In genomic region chr9:132977626-132978450, GRCh38 we compare ENCODE assay signal across 7 cellular contexts. TPM values are rescaled to one million over a fixed set of nuclear protein-coding genes. Genes with fewer than 3 reads are reported as not detected.
DNase-seq lines count a peak whose midpoint lies in the region; ATAC-seq, FAIRE-seq and TF ChIP-seq lines count a peak whose summit lies in the region.

No MANE protein-coding gene starts in this region.

- peak; percentile 92 for TF ChIP-seq CTCF in GM12864 (IDR thresholded peaks at IDR 0.05; ENCODE audit: low read depth, low read length, missing control alignments)

- peak; percentile 70 for ATAC-seq in HG03175 (IDR thresholded peaks at IDR 0.05; ENCODE audit: unreplicated experiment)

- no peak overlapping the region for H3K4me3 Mint-ChIP-seq in activated T-helper 2 cell treated with anti-CD3 and anti-CD28 coated beads, Interferon-gamma antibody, Interleukin-2, Interleukin-4, amounts not matched to agents 10 μg/mL and 5 μg/mL and 100 μg/mL, durations not matched to agents 14 hours and 24 hours and 36 hours (ENCODE audit: low read depth)

- FAIRE-seq in frontal cortex (lab: Jason Lieb, UNC) (no peak), urothelium cell line (lab: Jason Lieb, UNC) (no peak)

- H3K27ac Mint-ChIP-seq in activated T-helper 2 cell treated with anti-CD3 and anti-CD28 coated beads, Interferon-gamma antibody, Interleukin-2, Interleukin-4, amounts not matched to agents 10 μg/mL and 5 μg/mL and 100 μg/mL, durations not matched to agents 14 hours and 24 hours and 36 hours, result no peak overlapping the region

- no peak overlapping the region for H3K4me3 ChIP-seq in GM12864 (ENCODE audit: low read depth, low read length)

- no peaks in the 10 kb centered on the region for H3K9me3 Mint-ChIP-seq in activated T-helper 2 cell treated with anti-CD3 and anti-CD28 coated beads, Interferon-gamma antibody, Interleukin-2, Interleukin-4, amounts not matched to agents 10 μg/mL and 5 μg/mL and 100 μg/mL, durations not matched to agents 14 hours and 24 hours and 36 hours

- H3K36me3 Mint-ChIP-seq in activated T-helper 2 cell treated with anti-CD3 and anti-CD28 coated beads, Interferon-gamma antibody, Interleukin-2, Interleukin-4, amounts not matched to agents 10 μg/mL and 5 μg/mL and 100 μg/mL, durations not matched to agents 14 hours and 24 hours and 36 hours (ENCODE audit: low read depth), result no peaks in the 10 kb centered on the region

- H3K4me1 Mint-ChIP-seq in activated T-helper 2 cell treated with anti-CD3 and anti-CD28 coated beads, Interferon-gamma antibody, Interleukin-2, Interleukin-4, amounts not matched to agents 10 μg/mL and 5 μg/mL and 100 μg/mL, durations not matched to agents 14 hours and 24 hours and 36 hours (ENCODE audit: low read depth), result no peaks in the 10 kb centered on the region

- H3K27me3 Mint-ChIP-seq in activated T-helper 2 cell treated with anti-CD3 and anti-CD28 coated beads, Interferon-gamma antibody, Interleukin-2, Interleukin-4, amounts not matched to agents 10 μg/mL and 5 μg/mL and 100 μg/mL, durations not matched to agents 14 hours and 24 hours and 36 hours (ENCODE audit: low read depth), result peaks cover 48% of the 10 kb centered on the region

- intact Hi-C loops in activated T-helper 2 cell treated with anti-CD3 and anti-CD28 coated beads, Interferon-gamma antibody, Interleukin-2, Interleukin-4, amounts not matched to agents 10 μg/mL and 5 μg/mL and 100 μg/mL, durations not matched to agents 14 hours and 24 hours and 36 hours (cut with micrococcal nuclease), result loop anchor here (10.0 kb wide), 1 partner anchor 173 kb away; no protein-coding TSS in a partner anchor
- intact Hi-C loops in posterior cingulate gyrus (cut with DNase I), result no loop called here

- DNase-seq in GM12864 (ENCODE audit: low read depth) (peak; percentile 10), RPMI7951 (ENCODE audit: low read depth) (peak; percentile 37), frontal cortex (ENCODE audit: low spot score in 2 of 2) (peak; percentile 37 to 52), posterior cingulate gyrus (peak in 8 of 10 donors; percentile 35 to 93 (median 58)), urothelium cell line (ENCODE audit: low spot score) (peak; percentile 80)
- peak; percentile 52 for DNase-seq in activated T-helper 2 cell treated with anti-CD3 and anti-CD28 coated beads, Interferon-gamma antibody, Interleukin-2, Interleukin-4, amounts not matched to agents 10 μg/mL and 5 μg/mL and 100 μg/mL, durations not matched to agents 14 hours and 24 hours and 36 hours (ENCODE audit: low spot score)

RNA-seq across cellular contexts. Expression of gene GFI1B, which starts 0.7 kb away (rescaled TPM):
- not detected in 2 replicates for total RNA-seq in RPMI7951 (2014; rRNA removed; shearing (Covaris generic))
- not detected in 2 replicates for total RNA-seq in activated T-helper 2 cell treated with anti-CD3 and anti-CD28 coated beads, Interferon-gamma antibody, Interleukin-2, Interleukin-4, amounts not matched to agents 10 μg/mL and 5 μg/mL and 100 μg/mL, durations not matched to agents 14 hours and 24 hours and 36 hours
- total RNA-seq in frontal cortex, result 0.41 TPM

RNA-seq across cellular contexts. Expression of gene TSC1, which starts 33.4 kb away (rescaled TPM):
- total RNA-seq in RPMI7951 (2014; rRNA removed; shearing (Covaris generic)), result 16.5 and 20.7 TPM in 2 replicates
- 29.1 and 29.8 TPM in 2 replicates for total RNA-seq in activated T-helper 2 cell treated with anti-CD3 and anti-CD28 coated beads, Interferon-gamma antibody, Interleukin-2, Interleukin-4, amounts not matched to agents 10 μg/mL and 5 μg/mL and 100 μg/mL, durations not matched to agents 14 hours and 24 hours and 36 hours
- total RNA-seq in frontal cortex, result 36.7 TPM

RNA-seq across cellular contexts. Expression of gene GTF3C5, which starts 53.0 kb away (rescaled TPM):
- total RNA-seq in RPMI7951 (2014; rRNA removed; shearing (Covaris generic)), result 45.9 and 48.3 TPM in 2 replicates
- total RNA-seq in activated T-helper 2 cell treated with anti-CD3 and anti-CD28 coated beads, Interferon-gamma antibody, Interleukin-2, Interleukin-4, amounts not matched to agents 10 μg/mL and 5 μg/mL and 100 μg/mL, durations not matched to agents 14 hours and 24 hours and 36 hours, result 81.6 and 89.7 TPM in 2 replicates
- total RNA-seq in frontal cortex, result 31.0 TPM

Comparison
In these comparisons a context has a peak if more than half of its experiments do, and no peak if none do; other contexts are left out.
1. DNase-seq: peak in every context shown above with its lines; median percentile 80 in urothelium cell line; 58 in posterior cingulate gyrus; 52 in activated T-helper 2 cell treated with anti-CD3 and anti-CD28 coated beads, Interferon-gamma antibody, Interleukin-2, Interleukin-4, amounts not matched to agents 10 μg/mL and 5 μg/mL and 100 μg/mL, durations not matched to agents 14 hours and 24 hours and 36 hours; 44 in frontal cortex; 37 in RPMI7951; 10 in GM12864.